11 cellular contexts compared by ENCODE assay signal in the genomic region with DNA sequence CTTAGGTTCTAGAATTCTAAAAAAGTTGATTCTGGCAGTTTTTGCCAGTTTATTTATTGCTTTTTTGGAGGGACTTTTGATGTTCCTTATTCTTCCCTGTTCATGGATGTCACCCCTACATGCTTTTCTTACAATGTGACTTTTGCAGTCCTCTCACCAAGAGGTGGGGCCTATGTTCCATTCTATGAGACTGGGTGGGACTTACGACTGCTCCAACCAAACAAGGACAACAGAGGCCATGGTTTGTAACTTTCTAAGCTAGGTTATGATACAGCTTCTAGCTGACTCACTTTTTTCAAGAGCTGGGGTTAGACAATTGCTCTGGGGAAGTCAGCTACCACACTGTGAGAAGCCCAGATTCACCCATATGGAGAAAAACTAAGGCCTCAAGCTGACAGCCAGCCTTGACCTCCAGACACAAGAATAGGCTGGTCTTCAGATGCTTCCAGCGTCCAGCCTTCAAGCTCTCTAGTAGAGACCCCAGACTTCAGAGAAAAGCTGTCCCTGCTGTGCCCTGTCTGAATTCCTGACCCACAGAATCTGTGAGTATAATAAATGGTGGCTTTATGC. TPM values are rescaled to one million over a fixed set of nuclear protein-coding genes. Genes with fewer than 3 reads are reported as not detected.
DNase-seq lines count a peak whose midpoint lies in the region; ATAC-seq and TF ChIP-seq lines count a peak whose summit lies in the region.
"Had no signal": no experiment of that assay in that cellular context is flagged by ENCODE, and none has a peak within 500 bp of the region (broad histone marks: within the 10 kb centered on the region; RNA-seq: fewer than 3 reads in every experiment).

No MANE protein-coding gene starts in this region.

- H2BK15ac ChIP-seq in H9 (ENCODE audit: low read depth, low read length), result no peak overlapping the region

- no peak overlapping the region for H3K9ac ChIP-seq in H9 (ENCODE audit: extremely low read depth, insufficient read length, low read length)

- no peak overlapping the region for H3K56ac ChIP-seq in H9 (ENCODE audit: insufficient read length, low read depth, low read length)

- no peaks in the 10 kb centered on the region for H3K79me2 ChIP-seq in H9 (ENCODE audit: insufficient read depth, low read length)

- H4K91ac ChIP-seq in H9 (ENCODE audit: insufficient read length, low read depth, low read length), result no peak overlapping the region

- no peaks in the 10 kb centered on the region for H4K20me1 ChIP-seq in H9 (ENCODE audit: control insufficient read depth, insufficient read depth, insufficient read length)

- no peak for ATAC-seq in GM21367 (IDR thresholded peaks at IDR 0.05; ENCODE audit: unreplicated experiment)

- H3K4me3 ChIP-seq in Jurkat, Clone E6-1 (ENCODE audit: low read length), result no peak overlapping the region

- H2AK5ac ChIP-seq in H9 (ENCODE audit: insufficient read length, low read length), result no peak overlapping the region

- H3T11ph ChIP-seq in H9 (ENCODE audit: low read length), result no peak overlapping the region

- H3K9me3 Mint-ChIP-seq in H9, result peaks cover 4 to 9% of the 10 kb centered on the region in 2 experiments; a peak in 3 of 5 replicates
- H3K9me3 Mint-ChIP-seq in mesothelial cell of epicardium, result peaks cover 5% of the 10 kb centered on the region
- H3K9me3 Mint-ChIP-seq: activated naive CD4-positive, alpha-beta T cell treated with anti-CD3 and anti-CD28 coated beads for 36 hours; T-helper 1 cell treated with Interleukin-12 subunit alpha and Interleukin-12 subunit beta and Interleukin-4 antibody, amounts not matched to agents 30 μg/mL and 1 μg/mL, for 36 hours had no signal

- no peak overlapping the region for H4K5ac ChIP-seq in H9 (ENCODE audit: insufficient read length, low read depth, low read length)

- no peak overlapping the region for H4K8ac ChIP-seq in H9 (replicated peaks; ENCODE audit: insufficient read length, low read depth, low read length)

- no peaks in the 10 kb centered on the region for H3K79me1 ChIP-seq in H9 (ENCODE audit: insufficient read depth, low read depth, low read length, poor library complexity, severe bottlenecking)

- H3K27me3 ChIP-seq in H9 (ENCODE audit: insufficient read depth, low read length), result no peaks in the 10 kb centered on the region

- no peak overlapping the region for H2BK12ac ChIP-seq in H9 (ENCODE audit: insufficient read length, low read depth, low read length)

- H2BK20ac ChIP-seq in H9 (ENCODE audit: low read depth, low read length, poor library complexity, severe bottlenecking), result no peak overlapping the region

- H3K27ac Mint-ChIP-seq in H9 (peak overlapping the region in 1 of 3 experiments; percentile 40; a peak in 1 of 7 replicates), mesothelial cell of epicardium (no peak overlapping the region)
- H3K27ac Mint-ChIP-seq: activated naive CD4-positive, alpha-beta T cell treated with anti-CD3 and anti-CD28 coated beads for 36 hours; T-helper 1 cell treated with Interleukin-12 subunit alpha and Interleukin-12 subunit beta and Interleukin-4 antibody, amounts not matched to agents 30 μg/mL and 1 μg/mL, for 36 hours had no signal

- H3K14ac ChIP-seq in H9 (ENCODE audit: insufficient read depth, low read length), result no peak overlapping the region

- peaks cover 6 to 10% of the 10 kb centered on the region in 2 experiments for H3K4me1 Mint-ChIP-seq in H9
- H3K4me1 Mint-ChIP-seq in mesothelial cell of epicardium, result no peaks in the 10 kb centered on the region

- no peak overlapping the region for H3K23ac ChIP-seq in H9 (ENCODE audit: insufficient read length, low read depth, low read length)

- no peaks in the 10 kb centered on the region for H3K4me1 ChIP-seq in H9 (ENCODE audit: insufficient read depth, low read length)

- no peak overlapping the region for H2AFZ ChIP-seq in H9 (ENCODE audit: low read length)

- H3K4me2 ChIP-seq in H9 (ENCODE audit: insufficient read depth, insufficient read length, low read length), result no peak overlapping the region

- H3K27me3 Mint-ChIP-seq in H9 (ENCODE audit: low read depth) (no peaks in the 10 kb centered on the region; the same call in 1 of the 2 replicates), mesothelial cell of epicardium (ENCODE audit: low read depth) (no peaks in the 10 kb centered on the region)

- H2BK120ac ChIP-seq in H9 (ENCODE audit: low read depth, low read length, poor library complexity, severe bottlenecking), result no peak overlapping the region

- H3K36me3 Mint-ChIP-seq in H9 (ENCODE audit: insufficient read depth in 1 of 3, low read depth in 3 of 3), result peaks cover 14 to 18% (median 15%) of the 10 kb centered on the region in 3 experiments
- H3K36me3 Mint-ChIP-seq in mesothelial cell of epicardium, result peaks cover 9% of the 10 kb centered on the region

- no peak overlapping the region for H3K18ac ChIP-seq in H9 (ENCODE audit: insufficient read length, low read depth, low read length)

- WGBS in H9 (ENCODE audit: extremely low coverage, insufficient read length, low lambda C conversion rate), result no CpG with 5 or more reads among the region's 2 CpGs

- H3K4me3 Mint-ChIP-seq in H9 (no peak overlapping the region), mesothelial cell of epicardium (no peak overlapping the region)
- H3K4me3 Mint-ChIP-seq: activated naive CD4-positive, alpha-beta T cell treated with anti-CD3 and anti-CD28 coated beads for 36 hours; T-helper 1 cell treated with Interleukin-12 subunit alpha and Interleukin-12 subunit beta and Interleukin-4 antibody, amounts not matched to agents 30 μg/mL and 1 μg/mL, for 36 hours had no signal

- H3K4ac ChIP-seq in H9 (ENCODE audit: low read depth, low read length), result no peak overlapping the region

- H3K27ac ChIP-seq in H9 (ENCODE audit: insufficient read length, low read depth, low read length), result no peak overlapping the region

- TF ChIP-seq CTCF in H9 (conservative IDR thresholded peaks at IDR 0.05), result no peak
- TF ChIP-seq CTCF in mesothelial cell of epicardium (IDR thresholded peaks at IDR 0.05; ENCODE audit: unreplicated experiment), result no peak

- DNase-seq in AG20443 (ENCODE audit: low spot score), result peak; percentile 51
- DNase-seq in Jurkat, Clone E6-1 (ENCODE audit: low read depth, low spot score), result peak; percentile 15
- peak; percentile 52 for DNase-seq in dermis blood vessel endothelial cell
- DNase-seq in medulla oblongata (ENCODE audit: extremely low spot score), result peak; percentile 62
- DNase-seq in H9, result no peak
- DNase-seq in CD1c-positive myeloid dendritic cell (ENCODE audit: extremely low spot score), result no peak
- no peak for DNase-seq in mesothelial cell of epicardium (ENCODE audit: low spot score in 2 of 2, unreplicated experiment in 2 of 2)
- DNase-seq: activated naive CD4-positive, alpha-beta T cell treated with anti-CD3 and anti-CD28 coated beads for 36 hours; foreskin melanocyte had no signal

- no peaks in the 10 kb centered on the region for H3K9me3 ChIP-seq in H9 (ENCODE audit: control insufficient read depth, low read depth, low read length)

- H2BK5ac ChIP-seq in H9 (ENCODE audit: insufficient read length, low read length), result no peak overlapping the region

- H3K23me2 ChIP-seq in H9 (ENCODE audit: insufficient read length, low read depth, low read length, poor library complexity, severe bottlenecking), result no peaks in the 10 kb centered on the region

RNA-seq across cellular contexts. Expression of gene ENOPH1, which starts 39.5 kb away (rescaled TPM):
- polyA plus RNA-seq in Jurkat, Clone E6-1 (2012; ENCODE audit: insufficient read depth, insufficient read length), result 72.5 TPM
- total RNA-seq in dermis blood vessel endothelial cell, result 43.6 and 56.7 TPM in 2 replicates
- 62.4 and 66.4 TPM in 2 replicates for total RNA-seq in H9 (2021)
- 27.5 to 28.0 TPM (median 27.8 TPM) in 3 replicates for total RNA-seq in mesothelial cell of epicardium

RNA-seq across cellular contexts. Expression of gene HNRNPDL, which starts 39.6 kb away (rescaled TPM):
- polyA plus RNA-seq in Jurkat, Clone E6-1 (2012; ENCODE audit: insufficient read depth, insufficient read length), result 488 TPM
- 166 and 184 TPM in 2 replicates for total RNA-seq in dermis blood vessel endothelial cell
- total RNA-seq in H9 (2021), result 471 and 472 TPM in 2 replicates
- total RNA-seq in mesothelial cell of epicardium, result 467 to 470 TPM (median 467 TPM) in 3 replicates

Comparison
In these comparisons a context has a peak if more than half of its experiments do, and no peak if none do; other contexts are left out.
1. DNase-seq: peak in AG20443 (single experiment), Jurkat, Clone E6-1 (single experiment), dermis blood vessel endothelial cell (single experiment) and medulla oblongata (single experiment); none in H9 (single experiment), CD1c-positive myeloid dendritic cell (single experiment) and mesothelial cell of epicardium (0 of 2).